ENCODE assay signal across 14 cellular contexts in genomic region chr15:38558714-38559059, GRCh38. TPM values are rescaled to one million over a fixed set of nuclear protein-coding genes. Genes with fewer than 3 reads are reported as not detected.
DNase-seq lines count a peak whose midpoint lies in the region; ATAC-seq, FAIRE-seq and TF ChIP-seq lines count a peak whose summit lies in the region.
"Had no signal": no experiment of that assay in that cellular context is flagged by ENCODE, and none has a peak within 500 bp of the region (broad histone marks: within the 10 kb centered on the region; RNA-seq: fewer than 3 reads in every experiment).

No MANE protein-coding gene starts in this region.

- WGBS in IMR-90 (ENCODE audit: extremely low coverage in 2 of 2, insufficient read length in 1 of 2), 2 experiments = no CpG with 5 or more reads among the region's 3 CpGs

- no peak overlapping the region for H2BK20ac ChIP-seq in IMR-90 (ENCODE audit: low read depth, low read length)

- no TSS peak for BruUV-seq in IMR-90 (replicated peaks; lab: Mats Ljungman, UMichigan)

- intact Hi-C loops in IMR-90 (cut with micrococcal nuclease) = no loop called here
- intact Hi-C loops in naive thymus-derived CD4-positive, alpha-beta T cell (cut with micrococcal nuclease) = no loop called here

- H4K91ac ChIP-seq in IMR-90 (ENCODE audit: insufficient read depth, low read depth, low read length) = no peak overlapping the region

- peak overlapping the region; percentile 10 for H3K4me3 ChIP-seq in CD8-positive, alpha-beta memory T cell (ENCODE audit: low read length)
- H3K4me3 ChIP-seq in IMR-90 (ENCODE audit: insufficient read depth, low read depth, low read length) = no peak overlapping the region
- H3K4me3 ChIP-seq in bronchial epithelial cell (ENCODE audit: low read depth, low read length) = no peak overlapping the region
- peak overlapping the region; percentile 26 for H3K4me3 ChIP-seq in naive thymus-derived CD4-positive, alpha-beta T cell (ENCODE audit: low read length)
- H3K4me3 ChIP-seq: thoracic aorta had no signal

- H2BK120ac ChIP-seq in IMR-90 (ENCODE audit: low read depth, low read length) = 0 out of 2 replicates have a peak overlapping the region, but pooled peaks have one; percentile 2

- TF ChIP-seq RAD21 in IMR-90 (IDR thresholded peaks at IDR 0.05; ENCODE audit: low read length) = no peak

- no peaks in the 10 kb centered on the region for H4K20me1 ChIP-seq in IMR-90 (ENCODE audit: insufficient read depth, low read length)

- H3K56ac ChIP-seq in IMR-90 (ENCODE audit: extremely low read depth, insufficient read depth, low read length) = no peak overlapping the region

- no peaks in the 10 kb centered on the region for H3K79me1 ChIP-seq in IMR-90 (ENCODE audit: low read depth in 1 of 2, low read length in 2 of 2)

- H3K27ac Mint-ChIP-seq in CD8-positive, alpha-beta memory T cell = peak overlapping the region; percentile 80 to 98 (median 88)
- H3K27ac Mint-ChIP-seq in naive thymus-derived CD4-positive, alpha-beta T cell = peak overlapping the region; percentile 73 to 98 (median 89)

- dilution Hi-C loops in IMR-90 (cut with HindIII; ENCODE audit: low sequenced_read_pairs, unreplicated experiment) = no loop called here

- peaks cover 10% of the 10 kb centered on the region for H3K9me1 ChIP-seq in IMR-90 (ENCODE audit: insufficient read depth, low read length)

- no peak overlapping the region for H3K9ac ChIP-seq in IMR-90 (ENCODE audit: low read depth, low read length)

- H3K23ac ChIP-seq in IMR-90 (ENCODE audit: low read depth, low read length) = no peak overlapping the region

- no peak overlapping the region for H2BK5ac ChIP-seq in IMR-90 (ENCODE audit: low read depth, low read length, poor library complexity, severe bottlenecking)

- no peak overlapping the region for H2AK9ac ChIP-seq in IMR-90 (replicated peaks; ENCODE audit: low read depth, low read length, poor library complexity)

- H3K36me3 ChIP-seq in CD8-positive, alpha-beta memory T cell (ENCODE audit: insufficient read depth, low read length) = peaks cover 21% of the 10 kb centered on the region
- H3K36me3 ChIP-seq in IMR-90 (ENCODE audit: control insufficient read depth, insufficient read depth, low read length) (no peaks in the 10 kb centered on the region), bronchial epithelial cell (ENCODE audit: control insufficient read depth, insufficient read depth, low read length) (no peaks in the 10 kb centered on the region)
- peaks cover 11 to 43% (median 16%) of the 10 kb centered on the region in 3 experiments for H3K36me3 ChIP-seq in naive thymus-derived CD4-positive, alpha-beta T cell (ENCODE audit: control insufficient read depth in 2 of 3, insufficient read depth in 3 of 3, low read length in 3 of 3)
- H3K36me3 ChIP-seq: thoracic aorta had no signal

- no peak overlapping the region for H4K5ac ChIP-seq in IMR-90 (ENCODE audit: low read depth, low read length)

- no peak overlapping the region for H3K27ac ChIP-seq in CD8-positive, alpha-beta memory T cell (ENCODE audit: low read depth, low read length)
- no peak overlapping the region for H3K27ac ChIP-seq in IMR-90 (ENCODE audit: insufficient read depth, low read length)
- peak overlapping the region; percentile 91 for H3K27ac ChIP-seq in naive thymus-derived CD4-positive, alpha-beta T cell (ENCODE audit: low read depth, low read length)
- H3K27ac ChIP-seq: thoracic aorta had no signal

- POLR2A ChIA-PET in CD8-positive, alpha-beta memory T cell (lab: Charles Lee) = no interaction called here
- POLR2A ChIA-PET in IMR-90 (lab: Charles Lee; ENCODE audit: unreplicated experiment) = no interaction called here
- POLR2A ChIA-PET in naive thymus-derived CD4-positive, alpha-beta T cell (lab: Charles Lee) = interaction anchor here (0.9 to 9.5 kb wide), 6 partner anchors 17 to 129 kb away, joined by 3 to 260 read pairs (median 4); no protein-coding TSS in a partner anchor

- peaks cover 9 to 96% (median 36%) of the 10 kb centered on the region in 3 donors for H3K36me3 Mint-ChIP-seq in CD8-positive, alpha-beta memory T cell
- peaks cover 0 to 86% (median 48%) of the 10 kb centered on the region in 5 donors for H3K36me3 Mint-ChIP-seq in naive thymus-derived CD4-positive, alpha-beta T cell

- no peak overlapping the region for H3K18ac ChIP-seq in IMR-90 (ENCODE audit: low read depth, low read length)

- FAIRE-seq in bronchial epithelial cell (lab: Jason Lieb, UNC) = no peak
- FAIRE-seq: frontal cortex, H1 had no signal

- no peaks in the 10 kb centered on the region for H3K27me3 ChIP-seq in CD8-positive, alpha-beta memory T cell (ENCODE audit: insufficient read depth, low read length, poor library complexity, severe bottlenecking)
- H3K27me3 ChIP-seq in IMR-90 (ENCODE audit: control insufficient read depth, insufficient read depth, low read length) (no peaks in the 10 kb centered on the region; the same call in 1 of the 2 replicates), bronchial epithelial cell (ENCODE audit: control insufficient read depth, insufficient read depth, low read length) (peaks cover 9% of the 10 kb centered on the region)
- no peaks in the 10 kb centered on the region for H3K27me3 ChIP-seq in naive thymus-derived CD4-positive, alpha-beta T cell (ENCODE audit: control insufficient read depth in 2 of 2, insufficient read depth in 2 of 2, low read length in 2 of 2)

- H3K9me3 ChIP-seq in CD8-positive, alpha-beta memory T cell (ENCODE audit: low read length) = no peaks in the 10 kb centered on the region
- no peaks in the 10 kb centered on the region for H3K9me3 ChIP-seq in IMR-90 (ENCODE audit: control insufficient read depth, insufficient read depth, low read length)
- H3K9me3 ChIP-seq in naive thymus-derived CD4-positive, alpha-beta T cell (ENCODE audit: control insufficient read depth in 2 of 3, low read length in 3 of 3) = no peaks in the 10 kb centered on the region
- H3K9me3 ChIP-seq: thoracic aorta had no signal

- H4K8ac ChIP-seq in IMR-90 (ENCODE audit: low read depth in 2 of 2, low read length in 2 of 2) = no peak overlapping the region

- no peak for TF ChIP-seq POLR2A in IMR-90 (IDR thresholded peaks at IDR 0.05; ENCODE audit: low read depth, low read length)

- H2AFZ ChIP-seq in IMR-90 (replicated peaks; ENCODE audit: low read length, poor library complexity) = no peak overlapping the region

- ATAC-seq in IMR-90 (ENCODE audit: low read depth) (no peak), GM21367 (IDR thresholded peaks at IDR 0.05; ENCODE audit: unreplicated experiment) (no peak), HG02798 (IDR thresholded peaks at IDR 0.05; ENCODE audit: poor library complexity, unreplicated experiment) (no peak)
- no peak for ATAC-seq in naive thymus-derived CD4-positive, alpha-beta T cell
- ATAC-seq: Panc1, sciatic nerve had no signal

- no peaks in the 10 kb centered on the region for H3K9me3 Mint-ChIP-seq in CD8-positive, alpha-beta memory T cell
- peaks cover 0 to 2% (median 0%) of the 10 kb centered on the region in 11 donors for H3K9me3 Mint-ChIP-seq in naive thymus-derived CD4-positive, alpha-beta T cell

- DNase-seq in CD8-positive, alpha-beta memory T cell = no peak
- DNase-seq in IMR-90 (peak; percentile 80), bronchial epithelial cell (ENCODE audit: low read depth) (peak; percentile 22), D341Med (ENCODE audit: low spot score) (no peak)
- no peak for DNase-seq in naive thymus-derived CD4-positive, alpha-beta T cell
- DNase-seq in activated CD4-positive, CD25-positive, alpha-beta regulatory T cell treated with anti-CD3 and anti-CD28 coated beads, Interleukin-2, amount 50 U/mL, for 72 hours = no peak
- DNase-seq: NCI-H2227 treated with DMSO at 0.1 percent for 48 hours had no signal

- peak overlapping the region; percentile 8; the same call in 1 of the 2 replicates for H3K4me2 ChIP-seq in IMR-90 (ENCODE audit: low read depth, low read length)

- H2BK15ac ChIP-seq in IMR-90 (ENCODE audit: low read depth, low read length) = no peak overlapping the region

- TF ChIP-seq CTCF in IMR-90 (conservative IDR thresholded peaks at IDR 0.05; ENCODE audit: low read depth, low read length) = no peak
- TF ChIP-seq CTCF in bronchial epithelial cell (IDR thresholded peaks at IDR 0.05; ENCODE audit: insufficient read depth, low read length, severe bottlenecking) = no peak

- peak overlapping the region; percentile 51 to 99 (median 97) for H3K4me3 Mint-ChIP-seq in CD8-positive, alpha-beta memory T cell
- peak overlapping the region; percentile 30 to 99 (median 91) for H3K4me3 Mint-ChIP-seq in naive thymus-derived CD4-positive, alpha-beta T cell

- no peak overlapping the region for H3K4ac ChIP-seq in IMR-90 (ENCODE audit: low read depth, low read length)

- H2AK5ac ChIP-seq in IMR-90 (ENCODE audit: low read depth, low read length) = no peak overlapping the region

- in situ Hi-C loops in IMR-90 (cut with MboI; ENCODE audit: low sequenced_read_pairs) = no loop called here

- CTCF ChIA-PET in CD8-positive, alpha-beta memory T cell (lab: Charles Lee) = interaction anchor here (2.1 to 8.4 kb wide), 3 partner anchors 125 to 139 kb away, joined by 7 to 153 read pairs (median 110); no protein-coding TSS in a partner anchor
- CTCF ChIA-PET in IMR-90 (lab: Yijun Ruan, JAX) = interaction anchor here (0.6 kb wide), 1 partner anchor 133 kb away, joined by 3 read pairs; no protein-coding TSS in a partner anchor
- CTCF ChIA-PET in naive thymus-derived CD4-positive, alpha-beta T cell (lab: Charles Lee) = interaction anchor here (9.4 kb wide), 1 partner anchor 129 kb away, joined by 295 read pairs; no protein-coding TSS in a partner anchor

- no peak overlapping the region for H3K14ac ChIP-seq in IMR-90 (replicated peaks; ENCODE audit: low read depth, low read length)

- H3K27me3 Mint-ChIP-seq in CD8-positive, alpha-beta memory T cell = no peaks in the 10 kb centered on the region
- H3K27me3 Mint-ChIP-seq in naive thymus-derived CD4-positive, alpha-beta T cell = no peaks in the 10 kb centered on the region

- peaks cover 93 to 97% (median 93%) of the 10 kb centered on the region in 3 donors for H3K4me1 Mint-ChIP-seq in CD8-positive, alpha-beta memory T cell
- H3K4me1 Mint-ChIP-seq in naive thymus-derived CD4-positive, alpha-beta T cell = peaks cover 73 to 99% (median 93%) of the 10 kb centered on the region in 7 donors

- H3K4me1 ChIP-seq in CD8-positive, alpha-beta memory T cell (ENCODE audit: insufficient read depth, low read length) = peaks cover 92% of the 10 kb centered on the region
- H3K4me1 ChIP-seq in IMR-90 (ENCODE audit: control insufficient read depth, insufficient read depth, low read length) = peaks cover 32% of the 10 kb centered on the region
- H3K4me1 ChIP-seq in naive thymus-derived CD4-positive, alpha-beta T cell (ENCODE audit: control insufficient read depth in 2 of 2, insufficient read depth in 2 of 2, low read length in 2 of 2) = peaks cover 89 to 92% of the 10 kb centered on the region in 2 donors

RNA-seq across cellular contexts. Expression of gene RASGRP1, which starts 5.9 kb away (rescaled TPM):
- 10 to 100 TPM; 64.7 to 67.9 TPM for total RNA-seq in CD8-positive, alpha-beta memory T cell
- 90.9 TPM for polyA plus RNA-seq in CD8-positive, alpha-beta memory T cell
- 1.9 and 3.2 TPM in 2 replicates for total RNA-seq in IMR-90 (2012; rRNA removed)
- polyA plus RNA-seq in IMR-90 (2012; rRNA removed) = 1.4 TPM in 2 replicates
- polyA plus RNA-seq in IMR-90 (2012; cell fraction: cytosol; rRNA removed) = 0.43 and 0.60 TPM in 2 replicates
- polyA plus RNA-seq in IMR-90 (2012; cell fraction: nucleus; rRNA removed; ENCODE audit: low replicate concordance) = 0.97 and 2.6 TPM in 2 replicates
- total RNA-seq in bronchial epithelial cell = under 0.01 and 0.64 TPM in 2 replicates
- 100 to 1,000 TPM; 100 to 182 (median 101) TPM for total RNA-seq in naive thymus-derived CD4-positive, alpha-beta T cell
- polyA plus RNA-seq in naive thymus-derived CD4-positive, alpha-beta T cell = 100 to 1,000 TPM in 1 of 2 donors, 10 to 100 TPM in 1; 77.6 to 113 TPM

Comparison
In these comparisons a context has a peak if more than half of its experiments do, and no peak if none do; other contexts are left out.
1. DNase-seq: peak in IMR-90 (single experiment) and bronchial epithelial cell (single experiment); none in CD8-positive, alpha-beta memory T cell (0 of 5), naive thymus-derived CD4-positive, alpha-beta T cell (0 of 9), activated CD4-positive, CD25-positive, alpha-beta regulatory T cell treated with anti-CD3 and anti-CD28 coated beads, Interleukin-2, amount 50 U/mL, for 72 hours (single experiment) and D341Med (single experiment).
2. H3K4me3 ChIP-seq: peak in CD8-positive, alpha-beta memory T cell (single experiment) and naive thymus-derived CD4-positive, alpha-beta T cell (single experiment); none in IMR-90 (single experiment) and bronchial epithelial cell (single experiment).
3. RNA of gene RASGRP1, which starts 5.9 kb away (total RNA-seq): 100 to 182 TPM in naive thymus-derived CD4-positive, alpha-beta T cell and 64.7 to 67.9 TPM in CD8-positive, alpha-beta memory T cell; 1.9 to 3.2 TPM in IMR-90 and under 0.01 to 0.64 TPM in bronchial epithelial cell; every median in the first group is over 10 times any median in the second.